In the genomic region with DNA sequence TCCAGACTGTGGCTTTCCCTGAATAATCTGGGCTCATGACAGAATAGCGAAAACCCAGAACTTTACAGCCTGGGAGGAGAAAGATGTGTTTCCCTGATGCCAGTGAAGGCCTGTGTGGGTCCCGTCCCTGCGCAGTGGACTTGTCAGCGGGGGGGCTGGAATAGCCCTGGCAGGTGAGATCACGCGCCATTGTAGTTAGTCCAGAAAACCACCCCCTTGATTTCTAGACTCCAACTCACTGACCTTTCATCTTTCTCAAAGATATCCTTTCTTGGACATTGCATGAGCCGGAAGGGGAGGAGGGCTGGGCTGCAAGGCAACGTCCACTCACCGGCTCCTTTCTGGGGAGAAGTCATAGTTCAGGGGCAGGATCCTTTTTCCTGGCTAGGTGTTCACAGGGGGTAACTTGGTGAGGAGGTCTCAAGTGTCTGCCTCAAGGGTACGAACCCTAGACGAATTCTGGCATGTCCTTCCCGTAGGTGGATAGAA, we compare ENCODE assay signal across 1 cellular context.
TF ChIP-seq lines count a peak whose summit lies in the region.

No MANE protein-coding gene starts in this region.

TF ChIP-seq in IMR-90, 13 proteins besides CTCF, POLR2A, EP300 and RAD21 (continued from another document):
- TF ChIP-seq, protein P1, sequence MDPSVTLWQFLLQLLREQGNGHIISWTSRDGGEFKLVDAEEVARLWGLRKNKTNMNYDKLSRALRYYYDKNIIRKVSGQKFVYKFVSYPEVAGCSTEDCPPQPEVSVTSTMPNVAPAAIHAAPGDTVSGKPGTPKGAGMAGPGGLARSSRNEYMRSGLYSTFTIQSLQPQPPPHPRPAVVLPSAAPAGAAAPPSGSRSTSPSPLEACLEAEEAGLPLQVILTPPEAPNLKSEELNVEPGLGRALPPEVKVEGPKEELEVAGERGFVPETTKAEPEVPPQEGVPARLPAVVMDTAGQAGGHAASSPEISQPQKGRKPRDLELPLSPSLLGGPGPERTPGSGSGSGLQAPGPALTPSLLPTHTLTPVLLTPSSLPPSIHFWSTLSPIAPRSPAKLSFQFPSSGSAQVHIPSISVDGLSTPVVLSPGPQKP (IDR thresholded peaks at IDR 0.05; ENCODE audit: borderline replicate concordance, low read depth, low read length): no peak
- no peak for TF ChIP-seq NFE2L2 (IDR thresholded peaks at IDR 0.05; ENCODE audit: low read depth, low read length)
- TF ChIP-seq RFX5 (IDR thresholded peaks at IDR 0.05; ENCODE audit: low read depth, low read length): no peak
- TF ChIP-seq MAZ (IDR thresholded peaks at IDR 0.05; ENCODE audit: borderline replicate concordance, low read depth, low read length): no peak
- no peak for TF ChIP-seq CHD1 (IDR thresholded peaks at IDR 0.05; ENCODE audit: low read depth, low read length)
- no peak for TF ChIP-seq RCOR1 (IDR thresholded peaks at IDR 0.05; ENCODE audit: insufficient replicate concordance, low read length)
